Comparison of ENCODE assay signal across 8 cellular contexts in genomic region chr13:113297370-113297871, GRCh38. TPM values are rescaled to one million over a fixed set of nuclear protein-coding genes. Genes with fewer than 3 reads are reported as not detected.
DNase-seq lines count a peak whose midpoint lies in the region; ATAC-seq lines count a peak whose summit lies in the region.

No MANE protein-coding gene starts in this region.

- ATAC-seq in GM19372 (IDR thresholded peaks at IDR 0.05; ENCODE audit: low read depth, unreplicated experiment) (peak; percentile 26), HG03469 (IDR thresholded peaks at IDR 0.05; ENCODE audit: unreplicated experiment) (peak; percentile 17)

- H3K27me3 ChIP-seq in BLaER1 (peaks cover 22% of the 10 kb centered on the region), neuron (ENCODE audit: insufficient read depth, low read length) (no peaks in the 10 kb centered on the region), thymus (ENCODE audit: control insufficient read depth, insufficient read depth) (peaks cover 9% of the 10 kb centered on the region)
- no peaks in the 10 kb centered on the region for H3K27me3 ChIP-seq in effector memory CD4-positive, alpha-beta T cell (replicated peaks; ENCODE audit: control insufficient read depth, insufficient read depth, low read length, poor library complexity, severe bottlenecking)

- H3K4me1 ChIP-seq in BLaER1 (peaks cover 27% of the 10 kb centered on the region), neuron (ENCODE audit: insufficient read depth, low read length) (peaks cover 13% of the 10 kb centered on the region), thymus (ENCODE audit: control insufficient read depth, insufficient read depth, low read length) (peaks cover 15% of the 10 kb centered on the region)
- H3K4me1 ChIP-seq in effector memory CD4-positive, alpha-beta T cell (ENCODE audit: control insufficient read depth, insufficient read depth, low read length, poor library complexity, severe bottlenecking), result peaks cover 18% of the 10 kb centered on the region

- H4K20me1 ChIP-seq in BLaER1, result peaks cover 48% of the 10 kb centered on the region

- H3K4me3 ChIP-seq in BLaER1 (peak overlapping the region; percentile 93), neuron (ENCODE audit: low read length) (peak overlapping the region; percentile 76), thymus (ENCODE audit: low read length) (peak overlapping the region; percentile 69)
- H3K4me3 ChIP-seq in effector memory CD4-positive, alpha-beta T cell (ENCODE audit: insufficient read depth, low read depth, low read length, poor library complexity, severe bottlenecking), result peak overlapping the region; percentile 67

- peak overlapping the region; percentile 96 for H3K9ac ChIP-seq in BLaER1

- peak overlapping the region; percentile 34 for H2AFZ ChIP-seq in neuron (ENCODE audit: low read depth, low read length)

- DNase-seq in activated CD4-positive, alpha-beta T cell treated with anti-CD3 and anti-CD28 coated beads, Interleukin-2, amount 50 U/mL, for 1 hour, result peak; percentile 45
- DNase-seq in effector memory CD4-positive, alpha-beta T cell, result peak; percentile 50 to 57 (median 56)
- no peak for DNase-seq in NCI-H446 (lab: John Stamatoyannopoulos, UW)

- under 1% methylated on average over 49 of the region's 49 CpGs for WGBS in thymus

- H3K9me3 ChIP-seq in BLaER1 (no peaks in the 10 kb centered on the region), neuron (ENCODE audit: low read length) (no peaks in the 10 kb centered on the region), thymus (ENCODE audit: control insufficient read depth) (no peaks in the 10 kb centered on the region)
- H3K9me3 ChIP-seq in effector memory CD4-positive, alpha-beta T cell (ENCODE audit: control insufficient read depth, low read length), result no peaks in the 10 kb centered on the region

- H3K4me2 ChIP-seq in BLaER1, result peak overlapping the region; percentile 93

- H3K36me3 ChIP-seq in BLaER1 (0 out of 2 replicates have a peak, but pooled peaks cover 13% of the 10 kb centered on the region), neuron (ENCODE audit: insufficient read depth, low read length) (no peaks in the 10 kb centered on the region), thymus (ENCODE audit: control insufficient read depth, insufficient read depth) (no peaks in the 10 kb centered on the region)
- H3K36me3 ChIP-seq in effector memory CD4-positive, alpha-beta T cell (ENCODE audit: control insufficient read depth, insufficient read depth, low read length), result no peaks in the 10 kb centered on the region

- peak overlapping the region; percentile 93 for H3K27ac ChIP-seq in BLaER1
- peak overlapping the region; percentile 87 for H3K27ac ChIP-seq in effector memory CD4-positive, alpha-beta T cell (ENCODE audit: insufficient read depth, low read length, poor library complexity, severe bottlenecking)
- peak overlapping the region; percentile 89 for H3K27ac ChIP-seq in thymus (ENCODE audit: low read depth)

RNA-seq across cellular contexts. Expression of gene LAMP1, which starts 0.4 kb away (rescaled TPM):
- 85.4 TPM for polyA plus RNA-seq in thymus

Comparison
In these comparisons a context has a peak if more than half of its experiments do, and no peak if none do; other contexts are left out.
1. DNase-seq: peak in activated CD4-positive, alpha-beta T cell treated with anti-CD3 and anti-CD28 coated beads, Interleukin-2, amount 50 U/mL, for 1 hour (single experiment) and effector memory CD4-positive, alpha-beta T cell (3 of 3); none in NCI-H446 (0 of 2).
2. Peak in every context shown above with its lines, with median percentiles within 50 percentile points of each other: H3K27ac ChIP-seq and H3K4me3 ChIP-seq.